ENCODE assay signal across 16 cellular contexts in genomic region chr17:50779747-50780363, GRCh38. TPM values are rescaled to one million over a fixed set of nuclear protein-coding genes. Genes with fewer than 3 reads are reported as not detected.
DNase-seq lines count a peak whose midpoint lies in the region; ATAC-seq lines count a peak whose summit lies in the region.
"Had no signal": no experiment of that assay in that cellular context is flagged by ENCODE, and none has a peak within 500 bp of the region (broad histone marks: within the 10 kb centered on the region; RNA-seq: fewer than 3 reads in every experiment).

No MANE protein-coding gene starts in this region.

- H3K9me3 Mint-ChIP-seq in activated CD8-positive, alpha-beta T cell treated with anti-CD3 and anti-CD28 coated beads, Interleukin-2, amount 10 ng/mL, durations not matched to agents 7 days and 5 days (ENCODE audit: insufficient read depth), result no peaks in the 10 kb centered on the region
- H3K9me3 Mint-ChIP-seq: nephron progenitor cell had no signal

- POLR2A ChIA-PET in activated CD8-positive, alpha-beta T cell treated with anti-CD3 and anti-CD28 coated beads, Interleukin-2, amount 10 ng/mL, durations not matched to agents 7 days and 5 days (lab: Charles Lee), result interaction anchor here (0.6 to 1.4 kb wide), 2 partner anchors 87 to 188 kb away, joined by 3 to 4 read pairs; partner anchors contain the start of gene TOB1

- peak overlapping the region; percentile 41 for H3K27ac Mint-ChIP-seq in activated CD8-positive, alpha-beta T cell treated with anti-CD3 and anti-CD28 coated beads, Interleukin-2, amount 10 ng/mL, durations not matched to agents 7 days and 5 days
- H3K27ac Mint-ChIP-seq: nephron progenitor cell had no signal

- peaks cover 37% of the 10 kb centered on the region for H3K27me3 Mint-ChIP-seq in activated CD8-positive, alpha-beta T cell treated with anti-CD3 and anti-CD28 coated beads, Interleukin-2, amount 10 ng/mL, durations not matched to agents 7 days and 5 days (ENCODE audit: low read depth)

- peak; percentile 50 for DNase-seq in activated naive CD4-positive, alpha-beta T cell treated with Interleukin-2 at 50 U/mL for 16 hours
- no peak for DNase-seq in activated naive CD4-positive, alpha-beta T cell treated with anti-CD3 and anti-CD28 coated beads, Interleukin-2, amount 50 U/mL, for 16 hours
- peak; percentile 77 for DNase-seq in activated CD8-positive, alpha-beta T cell treated with anti-CD3 and anti-CD28 coated beads, Interleukin-2, amount 10 ng/mL, durations not matched to agents 7 days and 5 days
- DNase-seq in effector CD4-positive, alpha-beta T cell, result peak; percentile 26
- DNase-seq in stimulated activated naive CD4-positive, alpha-beta T cell treated with Interleukin-2 at 50 U/mL for 16 hours (lab: John Stamatoyannopoulos, UW), result peak; percentile 17
- DNase-seq in amniotic stem cell (lab: John Stamatoyannopoulos, UW) (no peak), NCI-H187 (lab: John Stamatoyannopoulos, UW) (no peak), medulla oblongata (ENCODE audit: extremely low spot score) (no peak)
- DNase-seq: body of pancreas, dorsolateral prefrontal cortex, NCI-H226, nephron progenitor cell, SK-N-SH had no signal

- peak; percentile 76 for ATAC-seq in activated CD8-positive, alpha-beta T cell treated with anti-CD3 and anti-CD28 coated beads, Interleukin-2, amount 10 ng/mL, durations not matched to agents 7 days and 5 days
- ATAC-seq: body of pancreas had no signal

- peaks cover 24% of the 10 kb centered on the region for H3K4me1 Mint-ChIP-seq in activated CD8-positive, alpha-beta T cell treated with anti-CD3 and anti-CD28 coated beads, Interleukin-2, amount 10 ng/mL, durations not matched to agents 7 days and 5 days (ENCODE audit: low read depth)

- peak overlapping the region; percentile 38 for H3K4me3 Mint-ChIP-seq in activated CD8-positive, alpha-beta T cell treated with anti-CD3 and anti-CD28 coated beads, Interleukin-2, amount 10 ng/mL, durations not matched to agents 7 days and 5 days
- H3K4me3 Mint-ChIP-seq: nephron progenitor cell had no signal

- no peaks in the 10 kb centered on the region for H3K36me3 Mint-ChIP-seq in activated CD8-positive, alpha-beta T cell treated with anti-CD3 and anti-CD28 coated beads, Interleukin-2, amount 10 ng/mL, durations not matched to agents 7 days and 5 days (ENCODE audit: low read depth)

- CTCF ChIA-PET in activated CD8-positive, alpha-beta T cell treated with anti-CD3 and anti-CD28 coated beads, Interleukin-2, amount 10 ng/mL, durations not matched to agents 7 days and 5 days (lab: Charles Lee), result interaction anchor here (0.7 to 1.5 kb wide), 5 partner anchors 21 to 174 kb away, joined by 3 to 5 read pairs (median 3); no protein-coding TSS in a partner anchor

RNA-seq across cellular contexts. Expression of gene ANKRD40CL, which starts 12.5 kb away (rescaled TPM):
- total RNA-seq in activated CD8-positive, alpha-beta T cell treated with anti-CD3 and anti-CD28 coated beads, Interleukin-2, amount 10 ng/mL, durations not matched to agents 7 days and 5 days, result not detected
- total RNA-seq: A673, lower leg skin, suprapubic skin had no signal

RNA-seq across cellular contexts. Expression of gene WFIKKN2, which starts 55.5 kb away (rescaled TPM):
- not detected for total RNA-seq in activated CD8-positive, alpha-beta T cell treated with anti-CD3 and anti-CD28 coated beads, Interleukin-2, amount 10 ng/mL, durations not matched to agents 7 days and 5 days
- total RNA-seq: A673 had no signal

Comparison
In these comparisons a context has a peak if more than half of its experiments do, and no peak if none do; other contexts are left out.
1. DNase-seq: peak in activated naive CD4-positive, alpha-beta T cell treated with Interleukin-2 at 50 U/mL for 16 hours (single experiment), activated CD8-positive, alpha-beta T cell treated with anti-CD3 and anti-CD28 coated beads, Interleukin-2, amount 10 ng/mL, durations not matched to agents 7 days and 5 days (single experiment), effector CD4-positive, alpha-beta T cell (single experiment) and stimulated activated naive CD4-positive, alpha-beta T cell treated with Interleukin-2 at 50 U/mL for 16 hours (single experiment); none in activated naive CD4-positive, alpha-beta T cell treated with anti-CD3 and anti-CD28 coated beads, Interleukin-2, amount 50 U/mL, for 16 hours (single experiment), amniotic stem cell (single experiment), NCI-H187 (0 of 2) and medulla oblongata (single experiment).